In the genomic region with DNA sequence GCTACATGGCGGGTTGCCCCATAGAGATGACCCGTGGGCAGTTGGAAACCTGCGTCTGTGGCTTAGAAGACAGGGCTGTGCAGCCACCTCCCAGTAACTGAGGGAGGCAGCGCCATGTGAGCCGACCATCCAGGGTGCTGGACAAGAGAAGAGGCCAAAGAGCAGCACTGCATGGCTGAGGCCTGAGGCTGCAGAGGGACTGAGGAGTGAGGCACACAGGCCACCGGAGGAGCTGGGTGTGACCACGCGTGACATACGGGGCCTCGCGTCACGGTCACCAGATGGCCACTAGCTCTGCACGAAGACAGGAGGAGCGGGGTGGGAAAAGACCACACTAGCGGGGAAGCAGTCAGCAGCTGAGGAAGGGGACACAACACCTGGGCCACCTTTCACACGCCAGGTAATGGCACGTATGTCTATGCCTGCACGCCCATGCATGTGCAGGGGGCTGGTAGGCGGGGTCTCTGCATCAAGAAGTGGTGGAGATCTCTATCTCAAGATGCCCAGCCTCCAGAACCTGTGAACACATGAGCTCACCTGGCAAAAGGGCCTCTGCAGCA, we compare ENCODE assay signal across 21 cellular contexts.
DNase-seq lines count a peak whose midpoint lies in the region; ATAC-seq, FAIRE-seq and TF ChIP-seq lines count a peak whose summit lies in the region.
"Had no signal": no experiment of that assay in that cellular context is flagged by ENCODE, and none has a peak within 500 bp of the region (broad histone marks: within the 10 kb centered on the region; RNA-seq: fewer than 3 reads in every experiment).

No MANE protein-coding gene starts in this region.

- H3K4me1 ChIP-seq in BLaER1 (peaks cover 31% of the 10 kb centered on the region), H1 (replicated peaks in 1 of 4; ENCODE audit: control insufficient read depth in 3 of 4, insufficient read depth in 4 of 4, low read length in 3 of 4) (peaks cover 0 to 6% (median 0%) of the 10 kb centered on the region in 4 experiments; a peak in 2 of 7 replicates), osteoblast (ENCODE audit: insufficient read depth, low read length) (peaks cover 6% of the 10 kb centered on the region), lower lobe of right lung (no peaks in the 10 kb centered on the region)
- H3K4me1 ChIP-seq: A549 had no signal

- H3K14ac ChIP-seq in H1 (ENCODE audit: insufficient read length), result no peak overlapping the region

- intact Hi-C loops in lower lobe of right lung (cut with DNase I), result no loop called here

- no peak overlapping the region for H2BK5ac ChIP-seq in H1 (ENCODE audit: low read depth, low read length)

- no peak overlapping the region for H2BK20ac ChIP-seq in H1 (ENCODE audit: low read length)

- no peak overlapping the region for H3K4ac ChIP-seq in H1 (replicated peaks; ENCODE audit: insufficient read length, low read depth, low read length)

- FAIRE-seq in H1 (lab: Jason Lieb, UNC) (no peak), H54 (lab: Jason Lieb, UNC) (no peak)
- FAIRE-seq: A549, GM12892, GM18507 had no signal

- H3K23ac ChIP-seq in H1 (ENCODE audit: insufficient read length), result no peak overlapping the region

- no peak for TF ChIP-seq POLR2A in H1 (IDR thresholded peaks at IDR 0.05; ENCODE audit: control extremely low read depth in 1 of 2, low read depth in 2 of 2, low read length in 2 of 2)
- TF ChIP-seq POLR2A in H54 (IDR thresholded peaks at IDR 0.05; ENCODE audit: low read depth, low read length), result no peak

- TF ChIP-seq CTCF in RWPE1 (conservative IDR thresholded peaks at IDR 0.05; ENCODE audit: low read depth), result no peak
- no peak for TF ChIP-seq CTCF in H1 (IDR thresholded peaks at IDR 0.05; ENCODE audit: control extremely low read depth in 1 of 3, insufficient read depth in 1 of 3, low read depth in 1 of 3, low read length in 3 of 3)
- no peak for TF ChIP-seq CTCF in osteoblast (IDR thresholded peaks at IDR 0.05; ENCODE audit: extremely low read depth, low read depth, low read length)
- no peak for TF ChIP-seq CTCF in lower lobe of right lung (IDR thresholded peaks at IDR 0.05)

- no peak overlapping the region for H3K56ac ChIP-seq in H1 (replicated peaks; ENCODE audit: insufficient read length, low read depth, low read length)

- H3K27ac ChIP-seq in BLaER1 (peak overlapping the region; percentile 5; the same call in 1 of the 2 replicates), RWPE1 (peak overlapping the region; percentile 92; the same call in 1 of the 2 replicates), H1 (ENCODE audit: low read depth, low read length) (no peak overlapping the region), osteoblast (ENCODE audit: low read depth, low read length) (no peak overlapping the region), lower lobe of right lung (no peak overlapping the region)
- H3K27ac ChIP-seq: A549, KMS-11 had no signal

- no peak overlapping the region for H4K5ac ChIP-seq in H1 (ENCODE audit: insufficient read length, low read depth, low read length)

- no peaks in the 10 kb centered on the region for H3K79me2 ChIP-seq in H1 (ENCODE audit: control insufficient read depth in 1 of 2, insufficient read depth in 2 of 2, low read length in 2 of 2)
- no peaks in the 10 kb centered on the region for H3K79me2 ChIP-seq in osteoblast (ENCODE audit: insufficient read depth, low read length)

- WGBS in H1 (ENCODE audit: extremely low coverage in 1 of 2, insufficient coverage in 1 of 2, insufficient read length in 1 of 2, insufficient replicate concordance in 2 of 2, low coverage in 1 of 2, low lambda C conversion rate in 2 of 2, missing lambda C conversion rate in 1 of 2), 2 experiments, result 95% methylated on average over 19 of the region's 19 CpGs; no CpG with 5 or more reads in 1 of the 2 experiments

- no peak overlapping the region for H3K18ac ChIP-seq in H1 (ENCODE audit: extremely low read depth, low read length)

- H3K27me3 ChIP-seq in BLaER1 (no peaks in the 10 kb centered on the region), H1 (replicated peaks in 1 of 4; ENCODE audit: control insufficient read depth in 3 of 4, extremely low read depth in 1 of 4, insufficient read depth in 3 of 4, low read length in 3 of 4) (no peaks in the 10 kb centered on the region), osteoblast (ENCODE audit: insufficient read depth, low read length) (no peaks in the 10 kb centered on the region), lower lobe of right lung (ENCODE audit: low read depth) (no peaks in the 10 kb centered on the region)

- H3K4me2 ChIP-seq in BLaER1 (no peak overlapping the region), H1 (ENCODE audit: insufficient read depth in 1 of 2, low read depth in 2 of 2, low read length in 2 of 2) (no peak overlapping the region), osteoblast (ENCODE audit: insufficient read depth, low read length) (no peak overlapping the region)
- H3K4me2 ChIP-seq: A549, KMS-11 had no signal

- H3K4me3 ChIP-seq in BLaER1 (no peak overlapping the region), H1 (ENCODE audit: extremely low read depth in 1 of 4, insufficient read depth in 2 of 4, low read depth in 3 of 4, low read length in 4 of 4) (no peak overlapping the region), osteoblast (ENCODE audit: insufficient read depth, low read length) (no peak overlapping the region), lower lobe of right lung (no peak overlapping the region)
- H3K4me3 ChIP-seq: A549 had no signal

- H3K9ac ChIP-seq in BLaER1, result no peak overlapping the region
- H3K9ac ChIP-seq in H1 (replicated peaks in 1 of 4; ENCODE audit: extremely low read depth in 1 of 4, low read depth in 3 of 4, low read length in 3 of 4), result no peak overlapping the region
- H3K9ac ChIP-seq: KMS-11 had no signal

- H4K20me1 ChIP-seq in BLaER1 (no peaks in the 10 kb centered on the region), H1 (replicated peaks in 1 of 2; ENCODE audit: control insufficient read depth in 1 of 2, insufficient read depth in 2 of 2, low read length in 2 of 2) (peaks cover 0 to 2% of the 10 kb centered on the region in 2 experiments), osteoblast (ENCODE audit: insufficient read depth, low read length) (no peaks in the 10 kb centered on the region)

- CTCF ChIA-PET in RWPE1 (lab: Yijun Ruan, JAX), result interaction anchor here (0.7 kb wide), 1 partner anchor 27 kb away, joined by 4 read pairs; no protein-coding TSS in a partner anchor
- CTCF ChIA-PET in H1 (lab: Charles Lee; ENCODE audit: partially characterized antibody), result interaction anchor here (0.9 to 6.2 kb wide), 5 partner anchors 9 to 565 kb away, joined by 3 to 41 read pairs (median 3); no protein-coding TSS in a partner anchor

- no peak for TF ChIP-seq RAD21 in H1 (IDR thresholded peaks at IDR 0.05 in 1 of 2, conservative IDR thresholded peaks at IDR 0.05 in 1 of 2; ENCODE audit: low read depth in 2 of 2, low read length in 2 of 2)

- no peaks in the 10 kb centered on the region; the same call in 1 of the 2 replicates for H3K23me2 ChIP-seq in H1 (ENCODE audit: low read depth, low read length)

- H4K91ac ChIP-seq in H1 (replicated peaks; ENCODE audit: insufficient read length, low read length), result no peak overlapping the region

- H2BK12ac ChIP-seq in H1 (ENCODE audit: low read depth, low read length), result no peak overlapping the region

- peaks cover 96% of the 10 kb centered on the region for H3K36me3 ChIP-seq in BLaER1
- peaks cover 0 to 18% (median 8%) of the 10 kb centered on the region in 4 experiments; a peak in 7 of 8 replicates for H3K36me3 ChIP-seq in H1 (ENCODE audit: control insufficient read depth in 2 of 4, insufficient read depth in 4 of 4, low read length in 3 of 4)
- peaks cover 23% of the 10 kb centered on the region for H3K36me3 ChIP-seq in osteoblast (ENCODE audit: insufficient read depth, low read length)
- peaks cover 85% of the 10 kb centered on the region for H3K36me3 ChIP-seq in lower lobe of right lung

- H2BK15ac ChIP-seq in H1 (ENCODE audit: low read length), result no peak overlapping the region

- H4K8ac ChIP-seq in H1 (ENCODE audit: extremely low read depth, insufficient read depth, low read length), result peak overlapping the region; percentile 8; the same call in 1 of the 2 replicates

- POLR2A ChIA-PET in RWPE1 (lab: Yijun Ruan, JAX; ENCODE audit: low non-redundant PET) (no interaction called here), H1 (lab: Charles Lee; ENCODE audit: partially characterized antibody) (no interaction called here)

- H2AFZ ChIP-seq in H1 (ENCODE audit: low read length), result no peak overlapping the region
- no peak overlapping the region for H2AFZ ChIP-seq in osteoblast (ENCODE audit: low read length)

- no peak for TF ChIP-seq EP300 in H1 (IDR thresholded peaks at IDR 0.05; ENCODE audit: borderline replicate concordance in 1 of 2, low read depth in 2 of 2, low read length in 2 of 2)

- H2BK120ac ChIP-seq in H1 (replicated peaks; ENCODE audit: low read depth, low read length), result no peak overlapping the region

- no peak for ATAC-seq in lower lobe of right lung
- ATAC-seq: A549; CD8-positive, alpha-beta T cell; PC-3 had no signal

- H3K9me3 ChIP-seq in BLaER1 (no peaks in the 10 kb centered on the region), H1 (ENCODE audit: insufficient read depth in 2 of 2, low read depth in 1 of 2, low read length in 1 of 2) (no peaks in the 10 kb centered on the region), osteoblast (ENCODE audit: low read depth, low read length) (no peaks in the 10 kb centered on the region), lower lobe of right lung (no peaks in the 10 kb centered on the region)

- H3K79me1 ChIP-seq in H1 (ENCODE audit: low read depth, low read length), result peaks cover 3% of the 10 kb centered on the region

- no peak overlapping the region for H2AK5ac ChIP-seq in H1 (ENCODE audit: low read depth, low read length)

- DNase-seq in RWPE1 (ENCODE audit: low spot score), result no peak
- DNase-seq in H1 (ENCODE audit: low read depth in 1 of 2, low spot score in 2 of 2), result no peak
- peak; percentile 45 for DNase-seq in osteoblast (ENCODE audit: insufficient read length, low spot score, missing footprints)
- DNase-seq in H54 (ENCODE audit: insufficient read length, low spot score), result no peak
- no peak for DNase-seq in lower lobe of right lung
- no peak for DNase-seq in HCEC 1CT
- DNase-seq in NCI-H69 (lab: John Stamatoyannopoulos, UW), result no peak
- DNase-seq: Calu3; CD8-positive, alpha-beta T cell; HFFc6; MV-4-11; NCI-H1694 treated with DMSO at 0.1 percent for 48 hours; NCI-H2107; NCI-H510A treated with DMSO at 0.1 percent for 48 hours; PC-3; RPMI8226 had no signal

TF ChIP-seq in H1, 55 proteins besides CTCF, POLR2A, EP300 and RAD21 (continues in another document):
- no peak for TF ChIP-seq SP1 (IDR thresholded peaks at IDR 0.05; ENCODE audit: low read depth, low read length)
- no peak for TF ChIP-seq KDM5A (IDR thresholded peaks at IDR 0.05; ENCODE audit: low read length)
- no peak for TF ChIP-seq SIX5 (IDR thresholded peaks at IDR 0.05; ENCODE audit: low read depth, low read length)
- no peak for TF ChIP-seq CBX8 (IDR thresholded peaks at IDR 0.05; ENCODE audit: borderline replicate concordance, low read depth, low read length)
- TF ChIP-seq KDM1A (IDR thresholded peaks at IDR 0.05; ENCODE audit: borderline replicate concordance, low read length), result no peak
- no peak for TF ChIP-seq CEBPB (IDR thresholded peaks at IDR 0.05; ENCODE audit: low read depth, low read length)
- no peak for TF ChIP-seq JUN (IDR thresholded peaks at IDR 0.05; ENCODE audit: low read depth, low read length)
- no peak for TF ChIP-seq CBX5 (IDR thresholded peaks at IDR 0.05; ENCODE audit: low read depth, low read length)
- TF ChIP-seq EZH2 (IDR thresholded peaks at IDR 0.05; ENCODE audit: low read depth, low read length, severe bottlenecking), result no peak

Comparison
In these comparisons a context has a peak if more than half of its experiments do, and no peak if none do; other contexts are left out.
1. H3K27ac ChIP-seq: peak in BLaER1 (single experiment) and RWPE1 (single experiment); none in H1 (single experiment), osteoblast (single experiment) and lower lobe of right lung (single experiment).